Comparison of ENCODE assay signal across 8 cellular contexts in the genomic region with DNA sequence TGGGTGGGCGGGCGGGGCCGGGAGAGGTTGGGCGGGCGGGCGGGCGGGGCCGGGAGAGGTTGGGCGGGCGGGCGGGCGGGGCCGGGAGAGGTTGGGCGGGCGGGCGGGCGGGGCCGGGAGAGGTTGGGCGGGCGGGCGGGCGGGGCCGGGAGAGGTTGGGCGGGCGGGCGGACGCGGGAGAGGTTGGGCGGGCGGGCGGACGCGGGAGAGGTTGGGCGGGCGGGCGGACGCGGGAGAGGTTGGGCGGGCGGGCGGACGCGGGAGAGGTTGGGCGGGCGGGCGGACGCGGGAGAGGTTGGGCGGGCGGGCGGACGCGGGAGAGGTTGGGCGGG. TPM values are rescaled to one million over a fixed set of nuclear protein-coding genes. Genes with fewer than 3 reads are reported as not detected.
DNase-seq lines count a peak whose midpoint lies in the region; ATAC-seq and TF ChIP-seq lines count a peak whose summit lies in the region.
"Not testable (repeated sequence)": the region's sequence is repeated elsewhere in the genome, so short reads cannot be mapped to it uniquely, and the experiment has no call there.

No MANE protein-coding gene starts in this region.

- peaks cover 39% of the 10 kb centered on the region for H3K4me1 Mint-ChIP-seq in activated naive CD8-positive, alpha-beta T cell (ENCODE audit: low read depth)
- peaks cover 18 to 27% of the 10 kb centered on the region in 2 donors for H3K4me1 Mint-ChIP-seq in effector memory CD8-positive, alpha-beta T cell (ENCODE audit: low read depth in 2 of 2)
- peaks cover 22% of the 10 kb centered on the region for H3K4me1 Mint-ChIP-seq in osteocyte (ENCODE audit: unreplicated experiment)

- H3K4me3 Mint-ChIP-seq in activated naive CD8-positive, alpha-beta T cell, result peak overlapping the region; percentile 23
- peak overlapping the region; percentile 67 to 96 for H3K4me3 Mint-ChIP-seq in effector memory CD8-positive, alpha-beta T cell
- H3K4me3 Mint-ChIP-seq in osteocyte (ENCODE audit: unreplicated experiment), result peak overlapping the region; percentile 69

- not testable (repeated sequence) for H2AFZ ChIP-seq in SK-N-SH (ENCODE audit: low read depth)

- not testable (repeated sequence) for TF ChIP-seq EP300 in SK-N-SH (IDR thresholded peaks at IDR 0.05; ENCODE audit: borderline replicate concordance in 1 of 2, low read depth in 1 of 2, low read length in 1 of 2)

- TF ChIP-seq CTCF in BJ (IDR thresholded peaks at IDR 0.05; ENCODE audit: insufficient read depth, low read depth, low read length); HL-60 (IDR thresholded peaks at IDR 0.05; ENCODE audit: insufficient read depth, low read length); SK-N-SH (IDR thresholded peaks at IDR 0.05); osteocyte (IDR thresholded peaks at IDR 0.05); thoracic aorta (IDR thresholded peaks at IDR 0.05): not testable (repeated sequence)

- not testable (repeated sequence) for H3K9me2 ChIP-seq in SK-N-SH

- ATAC-seq in effector memory CD8-positive, alpha-beta T cell (replicated peaks); thoracic aorta (ENCODE audit: insufficient number of reproducible peaks, low FRiP score, low read depth): not testable (repeated sequence)

- WGBS in SK-N-SH (ENCODE audit: low lambda C conversion rate), result no CpG with 5 or more reads among the region's 54 CpGs
- no CpG with 5 or more reads among the region's 54 CpGs for WGBS in iPS DF 6.9 (ENCODE audit: insufficient coverage, insufficient read length)

- H3K9ac ChIP-seq in SK-N-SH, result peak overlapping the region; percentile 82; the same call in 1 of the 2 replicates

- not testable (repeated sequence) for H3K36me3 Mint-ChIP-seq in activated naive CD8-positive, alpha-beta T cell; effector memory CD8-positive, alpha-beta T cell (ENCODE audit: insufficient read depth); osteocyte (ENCODE audit: unreplicated experiment)

- POLR2A ChIA-PET in BJ (lab: Charles Lee), result not testable (repeated sequence)
- POLR2A ChIA-PET in SK-N-SH (lab: Yijun Ruan, JAX), result interaction anchor here (1.0 to 3.4 kb wide), 3 partner anchors 9 to 97 kb away, joined by 3 to 14 read pairs (median 12); partner anchors contain the start of genes HEXIM1 and NMT1

- not testable (repeated sequence) for H3K4me1 ChIP-seq in SK-N-SH (ENCODE audit: control insufficient read depth in 1 of 2, insufficient read depth in 2 of 2, low read depth in 1 of 2, low read length in 1 of 2); iPS DF 6.9 (ENCODE audit: control insufficient read depth, insufficient read depth, low read length)
- peaks cover 11 to 25% of the 10 kb centered on the region in 2 donors for H3K4me1 ChIP-seq in thoracic aorta (ENCODE audit: control insufficient read depth in 1 of 2, low read depth in 2 of 2)

- not testable (repeated sequence) for H3K4me2 ChIP-seq in SK-N-SH

- peak overlapping the region; percentile 84 for H3K27ac ChIP-seq in HL-60 (replicated peaks)
- H3K27ac ChIP-seq in SK-N-SH (ENCODE audit: low read depth in 2 of 2, low read length in 1 of 2); iPS DF 6.9 (ENCODE audit: low read length); thoracic aorta: not testable (repeated sequence)

- CTCF ChIA-PET in BJ (lab: Yijun Ruan, JAX), result interaction anchor here (1.2 kb wide), 1 partner anchor 84 kb away, joined by 6 read pairs; the partner anchor contains the start of gene ACBD4
- CTCF ChIA-PET in SK-N-SH (lab: Yijun Ruan, JAX), result interaction anchor here (2.9 to 3.9 kb wide), 2 partner anchors 29 to 80 kb away, joined by 10 to 20 read pairs; partner anchors contain the start of gene PLCD3

- not testable (repeated sequence) for H4K20me1 ChIP-seq in SK-N-SH (ENCODE audit: insufficient read depth)

- not testable (repeated sequence) for H3K27me3 Mint-ChIP-seq in activated naive CD8-positive, alpha-beta T cell; effector memory CD8-positive, alpha-beta T cell; osteocyte (ENCODE audit: unreplicated experiment)

- H3K27me3 ChIP-seq in BJ (ENCODE audit: control insufficient read depth, insufficient read depth, low read length); HL-60 (ENCODE audit: insufficient read depth, poor library complexity, severe bottlenecking); SK-N-SH (ENCODE audit: insufficient read depth); iPS DF 6.9 (ENCODE audit: control insufficient read depth, insufficient read depth, low read length); thoracic aorta (replicated peaks; ENCODE audit: insufficient read depth): not testable (repeated sequence)

- peaks cover 22% of the 10 kb centered on the region for H3F3A ChIP-seq in SK-N-SH (replicated peaks; ENCODE audit: insufficient read depth)

- H3K4me3 ChIP-seq in BJ (ENCODE audit: low read depth, low read length) (peak overlapping the region; percentile 55), HL-60 (replicated peaks; ENCODE audit: insufficient read depth, low read length) (peak overlapping the region; percentile 55; the same call in 1 of the 2 replicates), SK-N-SH (ENCODE audit: low read depth in 2 of 2, low read length in 1 of 2) (peak overlapping the region in 1 of 2 experiments; percentile 53; a peak in 2 of 4 replicates), iPS DF 6.9 (ENCODE audit: low read length) (peak overlapping the region; percentile 34; the same call in 1 of the 2 replicates), thoracic aorta (peak overlapping the region; percentile 70)

- not testable (repeated sequence) for TF ChIP-seq RAD21 in SK-N-SH (IDR thresholded peaks at IDR 0.05; ENCODE audit: low read length)

- H3K79me2 ChIP-seq in SK-N-SH (ENCODE audit: insufficient read depth), result peaks cover 52% of the 10 kb centered on the region

- H3K9me3 ChIP-seq in SK-N-SH; iPS DF 6.9 (ENCODE audit: control insufficient read depth, insufficient read depth, low read length); thoracic aorta: not testable (repeated sequence)

- H3K9me3 Mint-ChIP-seq in activated naive CD8-positive, alpha-beta T cell (ENCODE audit: low read depth); effector memory CD8-positive, alpha-beta T cell; osteocyte (ENCODE audit: unreplicated experiment): not testable (repeated sequence)

- H3K36me3 ChIP-seq in BJ (ENCODE audit: control insufficient read depth, insufficient read depth, low read length); SK-N-SH (replicated peaks in 1 of 2; ENCODE audit: control insufficient read depth in 1 of 2, insufficient read depth in 2 of 2, low read length in 1 of 2); iPS DF 6.9 (ENCODE audit: control insufficient read depth, insufficient read depth, low read length); thoracic aorta: not testable (repeated sequence)

- not testable (repeated sequence) for DNase-seq in BJ (ENCODE audit: low read depth); HL-60 (ENCODE audit: low read depth in 1 of 2, low spot score in 1 of 2); SK-N-SH; effector memory CD8-positive, alpha-beta T cell; iPS DF 6.9 (ENCODE audit: low read depth, low spot score); osteocyte (ENCODE audit: extremely low spot score, unreplicated experiment); thoracic aorta (ENCODE audit: low spot score)

- H3K27ac Mint-ChIP-seq in activated naive CD8-positive, alpha-beta T cell; effector memory CD8-positive, alpha-beta T cell; osteocyte (ENCODE audit: unreplicated experiment): not testable (repeated sequence)

RNA-seq across cellular contexts. Expression of gene DCAKD, which starts 0.3 kb away (rescaled TPM):
- polyA plus RNA-seq in BJ (2011; rRNA removed) (25.4 and 44.2 TPM in 2 replicates), SK-N-SH (2012; rRNA removed) (47.6 and 48.8 TPM in 2 replicates)
- 41.9 and 63.6 TPM in 2 replicates for polyA minus RNA-seq in BJ (2011; rRNA and poly(A)+ RNA removed)
- 19.9 and 29.3 TPM in 2 replicates for polyA plus RNA-seq in SK-N-SH (2012; cell fraction: cytosol; rRNA removed)
- 62.2 and 68.2 TPM in 2 replicates for polyA plus RNA-seq in SK-N-SH (2012; cell fraction: nucleus; rRNA removed)
- total RNA-seq in osteocyte (41.3 and 42.2 TPM in 2 replicates), thoracic aorta (10 to 100 TPM; 34.6 to 56.5 TPM)

RNA-seq across cellular contexts. Expression of gene NMT1, which starts 9.4 kb away (rescaled TPM):
- 48.1 and 62.5 TPM in 2 replicates for polyA plus RNA-seq in BJ (2011; rRNA removed)
- 52.8 and 163 TPM in 2 replicates for polyA minus RNA-seq in BJ (2011; rRNA and poly(A)+ RNA removed)
- 30.1 and 31.6 TPM in 2 replicates for polyA plus RNA-seq in SK-N-SH (2012; rRNA removed)
- 28.0 and 32.9 TPM in 2 replicates for polyA plus RNA-seq in SK-N-SH (2012; cell fraction: cytosol; rRNA removed)
- polyA plus RNA-seq in SK-N-SH (2012; cell fraction: nucleus; rRNA removed), result 43.2 and 49.8 TPM in 2 replicates
- 92.4 and 97.9 TPM in 2 replicates for total RNA-seq in osteocyte
- total RNA-seq in thoracic aorta, result 10 to 100 TPM; 53.1 to 64.8 TPM

Comparison
In these comparisons a context has a peak if more than half of its experiments do, and no peak if none do; other contexts are left out.
1. H3K4me3 Mint-ChIP-seq: peak in every context shown above with its lines; median percentile 82 in effector memory CD8-positive, alpha-beta T cell; 69 in osteocyte; 23 in activated naive CD8-positive, alpha-beta T cell.